ENCODE assay signal across 8 cellular contexts in genomic region chr1:113904674-113905434, GRCh38. TPM values are rescaled to one million over a fixed set of nuclear protein-coding genes. Genes with fewer than 3 reads are reported as not detected.
A peak's percentile ranks its signal among the peaks of the same experiment; 100 is the strongest.
DNase-seq lines count a peak whose midpoint lies in the region; ATAC-seq and TF ChIP-seq lines count a peak whose summit lies in the region.

Gene AP4B1, minus strand, starts transcription at chr1:113904799. Its CDS starts 82 bp downstream, at chr1:113904717.
Gene DCLRE1B, plus strand, starts transcription at chr1:113905326. Its CDS starts 261 bp downstream, at chr1:113905587.

- POLR2A ChIA-PET in Caco-2 (lab: Charles Lee) = interaction anchor here (0.6 to 1.5 kb wide), 3 partner anchors 24 to 93 kb away, joined by 3 to 8 read pairs (median 5); partner anchors contain the start of genes HIPK1 and RSBN1
- POLR2A ChIA-PET in activated CD8-positive, alpha-beta memory T cell treated with anti-CD3 and anti-CD28 coated beads for 36 hours (lab: Charles Lee) = interaction anchor here (0.6 to 4.2 kb wide), 11 partner anchors 25 to 949 kb away, joined by 3 to 61 read pairs (median 6); partner anchors contain the start of genes HIPK1, RSBN1 and SLC16A1

- H3K4me1 ChIP-seq in Caco-2 = peaks cover 7% of the 10 kb centered on the region
- peaks cover 14% of the 10 kb centered on the region for H3K4me1 ChIP-seq in effector memory CD4-positive, alpha-beta T cell (ENCODE audit: control insufficient read depth, insufficient read depth, low read length, poor library complexity, severe bottlenecking)

- no peaks in the 10 kb centered on the region for H3K27me3 ChIP-seq in Caco-2 (replicated peaks; ENCODE audit: control insufficient read depth, insufficient read depth, low read length)
- no peaks in the 10 kb centered on the region for H3K27me3 ChIP-seq in effector memory CD4-positive, alpha-beta T cell (replicated peaks; ENCODE audit: control insufficient read depth, insufficient read depth, low read length, poor library complexity, severe bottlenecking)

- H3K4me3 ChIP-seq in Caco-2 (ENCODE audit: low read depth, low read length) = peak within 1 kb of the TSS; percentile 65
- peak within 1 kb of the TSS; percentile 75 for H3K4me3 ChIP-seq in effector memory CD4-positive, alpha-beta T cell (ENCODE audit: insufficient read depth, low read depth, low read length, poor library complexity, severe bottlenecking)

- TF ChIP-seq CTCF in Caco-2 (IDR thresholded peaks at IDR 0.05; ENCODE audit: insufficient read depth in 1 of 2, low read depth in 1 of 2, low read length in 1 of 2, severe bottlenecking in 1 of 2, unreplicated experiment in 1 of 2) = peak in 1 of 2 experiments; percentile 66

- H3K27ac ChIP-seq in effector memory CD4-positive, alpha-beta T cell (ENCODE audit: insufficient read depth, low read length, poor library complexity, severe bottlenecking) = peak within 1 kb of the TSS; percentile 87

- no peaks in the 10 kb centered on the region for H3K9me3 Mint-ChIP-seq in Caco-2 (ENCODE audit: unreplicated experiment)
- H3K9me3 Mint-ChIP-seq in memory B cell = no peaks in the 10 kb centered on the region

- H3K36me3 ChIP-seq in Caco-2 (ENCODE audit: control insufficient read depth, insufficient read depth, low read length) = no peaks in the 10 kb centered on the region
- H3K36me3 ChIP-seq in effector memory CD4-positive, alpha-beta T cell (ENCODE audit: control insufficient read depth, insufficient read depth, low read length) = peaks cover 21% of the 10 kb centered on the region

- H3K36me3 Mint-ChIP-seq in Caco-2 (ENCODE audit: insufficient read depth, unreplicated experiment) = no peaks in the 10 kb centered on the region
- H3K36me3 Mint-ChIP-seq in memory B cell = peaks cover 12% of the 10 kb centered on the region

- intact Hi-C loops in Caco-2 (cut with micrococcal nuclease; ENCODE audit: unreplicated experiment) = loop anchor here (1.0 kb wide), 3 partner anchors 24 to 93 kb away; partner anchors contain the start of genes HIPK1 and RSBN1

- no TSS peak for BruUV-seq in Caco-2 (replicated peaks; lab: Mats Ljungman, UMichigan)

- H3K4me3 Mint-ChIP-seq in Caco-2 (ENCODE audit: unreplicated experiment) (peak within 1 kb of the TSS; percentile 99), memory B cell (peak within 1 kb of the TSS; percentile 97)

- CTCF ChIA-PET in Caco-2 (lab: Charles Lee) = interaction anchor here (1.8 kb wide), 1 partner anchor 24 kb away, joined by 12 read pairs; the partner anchor contains the start of gene HIPK1
- CTCF ChIA-PET in activated CD8-positive, alpha-beta memory T cell treated with anti-CD3 and anti-CD28 coated beads for 36 hours (lab: Charles Lee) = interaction anchor here (1.0 to 4.8 kb wide), 5 partner anchors 12 to 70 kb away, joined by 3 to 31 read pairs (median 3); partner anchors contain the start of gene HIPK1

- DNase-seq in Caco-2 (peak; percentile 97 to 98), HT1080 (ENCODE audit: low read depth) (peak; percentile 100), NOMO-1 (lab: John Stamatoyannopoulos, UW; ENCODE audit: unreplicated experiment in 2 of 2) (peak; percentile 99 to 100), memory B cell (ENCODE audit: low spot score in 2 of 2) (peak; percentile 87 to 96)
- DNase-seq in effector memory CD4-positive, alpha-beta T cell = peak; percentile 96
- DNase-seq in stimulated activated CD8-positive, alpha-beta memory T cell treated with anti-CD3 and anti-CD28 coated beads, Interleukin-12 subunit alpha, Interleukin-12 subunit beta, amount 100 ng/mL, for 24 hours (ENCODE audit: extremely low read depth) = peak; percentile 96

- ATAC-seq in GM21360 (IDR thresholded peaks at IDR 0.05; ENCODE audit: unreplicated experiment) (peak; percentile 88), memory B cell (ENCODE audit: low read depth) (peak; percentile 88)

- H3K9me3 ChIP-seq in Caco-2 = no peaks in the 10 kb centered on the region
- no peaks in the 10 kb centered on the region for H3K9me3 ChIP-seq in effector memory CD4-positive, alpha-beta T cell (ENCODE audit: control insufficient read depth, low read length)

- peak within 1 kb of the TSS; percentile 96 for H3K27ac Mint-ChIP-seq in Caco-2 (ENCODE audit: unreplicated experiment)
- peak within 1 kb of the TSS; percentile 98 for H3K27ac Mint-ChIP-seq in memory B cell

- H3K4me1 Mint-ChIP-seq in Caco-2 (ENCODE audit: low read depth, unreplicated experiment) (no peaks in the 10 kb centered on the region), memory B cell (peaks cover 29% of the 10 kb centered on the region)

- H3K27me3 Mint-ChIP-seq in Caco-2 (ENCODE audit: insufficient read depth, unreplicated experiment) = no peaks in the 10 kb centered on the region
- no peaks in the 10 kb centered on the region for H3K27me3 Mint-ChIP-seq in memory B cell

RNA-seq across cellular contexts. Expression of gene AP4B1, which starts in this region (rescaled TPM):
- 9.6 and 10.0 TPM in 2 replicates for total RNA-seq in Caco-2 (2022)
- total RNA-seq in HT1080 (2014; rRNA removed; shearing (Covaris generic)) = 18.0 and 20.8 TPM in 2 replicates
- 12.9 and 15.1 TPM in 2 replicates for polyA plus RNA-seq in HT1080 (2015; cell fraction: cytosol; rRNA removed)
- polyA plus RNA-seq in HT1080 (2015; cell fraction: nucleus; rRNA removed) = 77.8 and 79.0 TPM in 2 replicates
- total RNA-seq in activated CD8-positive, alpha-beta memory T cell treated with anti-CD3 and anti-CD28 coated beads for 36 hours = 10 to 100 TPM; 35.1 to 37.0 TPM

RNA-seq across cellular contexts. Expression of gene DCLRE1B, which starts in this region (rescaled TPM):
- total RNA-seq in Caco-2 (2022) = 6.0 and 6.9 TPM in 2 replicates
- 14.9 and 17.5 TPM in 2 replicates for total RNA-seq in HT1080 (2014; rRNA removed; shearing (Covaris generic))
- polyA plus RNA-seq in HT1080 (2015; cell fraction: cytosol; rRNA removed) = 11.5 and 11.9 TPM in 2 replicates
- polyA plus RNA-seq in HT1080 (2015; cell fraction: nucleus; rRNA removed) = 7.9 and 8.0 TPM in 2 replicates
- total RNA-seq in activated CD8-positive, alpha-beta memory T cell treated with anti-CD3 and anti-CD28 coated beads for 36 hours = 10 to 100 TPM; 33.2 to 33.9 TPM

Comparison
In these comparisons a context has a peak if more than half of its experiments do, and no peak if none do; other contexts are left out.
1. Peak in every context shown above with its lines: DNase-seq, ATAC-seq, H3K4me3 ChIP-seq and H3K27ac ChIP-seq.